In the genomic region with DNA sequence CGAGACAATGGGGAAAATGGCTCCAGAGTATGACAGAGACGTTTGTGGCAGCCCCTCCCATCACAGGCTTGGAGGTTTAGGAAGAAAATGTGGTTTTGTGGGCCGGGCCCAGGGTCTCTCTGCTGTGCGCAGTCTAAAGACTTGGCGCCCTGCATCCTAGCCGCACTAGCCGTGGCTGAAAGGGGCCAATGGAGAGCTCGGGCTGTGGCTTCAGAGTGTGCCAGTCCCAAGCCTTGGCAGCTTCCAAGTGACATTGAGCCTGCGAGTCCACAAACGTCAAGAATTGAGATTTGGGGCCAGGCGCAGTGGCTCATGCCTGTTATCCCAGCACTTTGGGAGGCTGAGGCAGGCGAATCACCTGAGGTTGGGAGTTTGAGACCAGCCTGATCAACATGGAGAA, we compare ENCODE assay signal across 8 cellular contexts.
"Had no signal": no experiment of that assay in that cellular context is flagged by ENCODE, and none has a peak within 500 bp of the region (broad histone marks: within the 10 kb centered on the region; RNA-seq: fewer than 3 reads in every experiment).

No MANE protein-coding gene starts in this region.

- H3K4me3 Mint-ChIP-seq: GM23338, HFFc6 had no signal

- H3K36me3 ChIP-seq: HAP-1 had no signal

- H3K4me3 ChIP-seq: GM23338, HAP-1, K562 had no signal

- DNase-seq: H7, HFFc6, IMR-90, KG1 had no signal

- H2AFZ ChIP-seq: GM23338 had no signal

- H3K4me1 ChIP-seq: HAP-1 had no signal

- ATAC-seq: GM23338, HCT116, K562 had no signal

- H3K27ac Mint-ChIP-seq: GM23338, HFFc6 had no signal

- H3K4me2 ChIP-seq: GM23338 had no signal

- H3K9me3 ChIP-seq: HAP-1 had no signal
